ENCODE assay signal across 24 cellular contexts in the genomic region with DNA sequence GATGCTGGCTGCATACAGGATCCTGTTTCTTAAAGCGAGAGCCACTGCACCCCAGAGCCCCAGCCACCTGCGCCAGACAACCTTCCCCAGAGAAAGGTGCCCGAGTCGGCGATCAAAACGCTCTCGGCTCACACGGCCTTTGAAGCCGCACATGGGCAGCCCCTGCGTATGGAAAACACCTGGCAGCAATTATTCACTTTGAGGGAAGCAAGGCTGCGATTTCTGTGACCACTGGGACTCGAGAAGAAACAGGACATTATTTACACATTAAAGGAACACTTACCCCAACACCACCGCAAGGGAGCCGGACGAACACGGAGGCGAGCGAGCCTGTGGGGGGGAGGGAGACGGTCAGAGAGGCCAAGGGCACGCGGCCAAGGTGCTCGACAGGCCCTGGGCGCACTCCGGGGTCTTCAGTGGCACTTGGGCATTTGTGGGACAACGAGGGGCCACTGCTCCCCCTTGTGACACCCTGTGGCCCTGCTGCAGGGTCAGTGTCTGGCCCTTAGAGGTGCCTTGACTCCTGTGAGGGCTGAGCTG.
"Had no signal": no experiment of that assay in that cellular context is flagged by ENCODE, and none has a peak within 500 bp of the region (broad histone marks: within the 10 kb centered on the region; RNA-seq: fewer than 3 reads in every experiment).

No MANE protein-coding gene starts in this region.

- H3K9me3 ChIP-seq: gastrocnemius medialis, heart right ventricle, left ventricle myocardium inferior, lower lobe of right lung, tibial artery, upper lobe of left lung, uterus had no signal

- H3K36me3 ChIP-seq: uterus had no signal

- FAIRE-seq: endometrium, keratinocyte, small intestine had no signal

- DNase-seq: cortex of kidney; dorsolateral prefrontal cortex; effector CD8-positive, alpha-beta T cell; gastrocnemius medialis; heart right ventricle; hypothalamus; left ventricle myocardium inferior; lower lobe of right lung; midbrain; naive B cell; posterior cingulate gyrus; small intestine; stimulated activated CD4-positive, alpha-beta T cell treated with anti-CD3 and anti-CD28 coated beads, Interleukin-4, amount 100 ng/mL, for 1 hour; stimulated activated CD8-positive, alpha-beta memory T cell treated with anti-CD3 and anti-CD28 coated beads, Interleukin-4, amount 100 ng/mL, for 48 hours; stimulated activated naive CD8-positive, alpha-beta T cell treated with anti-CD3 and anti-CD28 coated beads, Interleukin-15, Interleukin-2, amounts not matched to agents 100 U/mL and 50 U/mL, for 24 hours; tibial artery; uterus had no signal

- H3K27ac ChIP-seq: gastrocnemius medialis, heart right ventricle, left ventricle myocardium inferior, lower lobe of right lung, tibial artery, upper lobe of left lung, uterus had no signal

- H3K9me3 Mint-ChIP-seq: memory B cell; naive B cell; nephron; stimulated activated effector memory CD8-positive, alpha-beta T cell treated with anti-CD3 and anti-CD28 coated beads, Interleukin-12 subunit alpha, Interleukin-12 subunit beta, amount 100 ng/mL, for 72 hours had no signal

- ATAC-seq: esophagus mucosa; gastrocnemius medialis; heart right ventricle; lower lobe of right lung; stimulated activated effector memory CD8-positive, alpha-beta T cell treated with anti-CD3 and anti-CD28 coated beads, Interleukin-12 subunit alpha, Interleukin-12 subunit beta, amount 100 ng/mL, for 72 hours; stimulated activated naive CD8-positive, alpha-beta T cell treated with anti-CD3 and anti-CD28 coated beads, Interleukin-15, Interleukin-2, amounts not matched to agents 100 U/mL and 50 U/mL, for 24 hours had no signal

- H3K4me1 Mint-ChIP-seq: memory B cell, naive B cell had no signal

- H3K27me3 Mint-ChIP-seq: memory B cell, naive B cell had no signal

- H3K4me1 ChIP-seq: gastrocnemius medialis, heart right ventricle, left ventricle myocardium inferior, lower lobe of right lung, tibial artery, upper lobe of left lung, uterus had no signal

- H3K27me3 ChIP-seq: dorsolateral prefrontal cortex, gastrocnemius medialis, heart right ventricle, tibial artery, upper lobe of left lung, uterus had no signal

- H3K4me3 Mint-ChIP-seq: memory B cell; naive B cell; nephron; stimulated activated effector memory CD8-positive, alpha-beta T cell treated with anti-CD3 and anti-CD28 coated beads, Interleukin-12 subunit alpha, Interleukin-12 subunit beta, amount 100 ng/mL, for 72 hours had no signal

- H3K4me3 ChIP-seq: dorsolateral prefrontal cortex, gastrocnemius medialis, heart right ventricle, left ventricle myocardium inferior, lower lobe of right lung, tibial artery, upper lobe of left lung, uterus had no signal

- H3K27ac Mint-ChIP-seq: memory B cell; nephron; stimulated activated effector memory CD8-positive, alpha-beta T cell treated with anti-CD3 and anti-CD28 coated beads, Interleukin-12 subunit alpha, Interleukin-12 subunit beta, amount 100 ng/mL, for 72 hours had no signal
